Comparison of ENCODE assay signal across 11 cellular contexts in genomic region chr2:237733677-237734300, GRCh38.
A peak's percentile ranks its signal among the peaks of the same experiment; 100 is the strongest.
DNase-seq lines count a peak whose midpoint lies in the region; ATAC-seq, FAIRE-seq and TF ChIP-seq lines count a peak whose summit lies in the region.
"Had no signal": no experiment of that assay in that cellular context is flagged by ENCODE, and none has a peak within 500 bp of the region (broad histone marks: within the 10 kb centered on the region; RNA-seq: fewer than 3 reads in every experiment).

No MANE protein-coding gene starts in this region.

- DNase-seq in Peyer's patch (peak in 1 of 3 donors; percentile 41), sigmoid colon (peak; percentile 81), GM12891 (ENCODE audit: insufficient read length, low spot score) (no peak), medulla oblongata (ENCODE audit: extremely low spot score) (no peak)
- DNase-seq in stimulated activated naive CD8-positive, alpha-beta T cell treated with anti-CD3 and anti-CD28 coated beads, Interleukin-15, Interleukin-2, amounts not matched to agents 100 U/mL and 50 U/mL, for 24 hours, result no peak
- DNase-seq: activated naive CD8-positive, alpha-beta T cell treated with anti-CD3 and anti-CD28 coated beads, Interleukin-2, amount 10 ng/mL, durations not matched to agents 7 days and 5 days had no signal

- peak in 3 of 4 donors; percentile 46 to 85 (median 78) for TF ChIP-seq EP300 in sigmoid colon (IDR thresholded peaks at IDR 0.05)

- H3K4me1 ChIP-seq in HUES6 (ENCODE audit: control insufficient read depth, insufficient read depth, low read length) (peaks cover 59% of the 10 kb centered on the region), Peyer's patch (peaks cover 0 to 37% (median 0%) of the 10 kb centered on the region in 4 donors), iPS-20b (ENCODE audit: insufficient read depth, low read length) (peaks cover 40% of the 10 kb centered on the region), sigmoid colon (peaks cover 0 to 98% (median 84%) of the 10 kb centered on the region in 4 donors)

- no peak overlapping the region for H3K4me3 ChIP-seq in HUES6 (ENCODE audit: low read depth, low read length)
- no peak overlapping the region for H3K4me3 ChIP-seq in Peyer's patch
- no peak overlapping the region for H3K4me3 ChIP-seq in iPS-20b (ENCODE audit: low read length)
- peak overlapping the region in 3 of 4 donors; percentile 8 to 32 (median 28) for H3K4me3 ChIP-seq in sigmoid colon
- H3K4me3 ChIP-seq: GM12878, SK-N-MC had no signal

- H3K27ac ChIP-seq in HUES6 (ENCODE audit: low read depth, low read length) (peak overlapping the region; percentile 36; the same call in 1 of the 2 replicates), Peyer's patch (peak overlapping the region in 3 of 4 donors; percentile 25 to 77 (median 73)), iPS-20b (ENCODE audit: low read length) (no peak overlapping the region), sigmoid colon (peak overlapping the region; percentile 74 to 92 (median 82))
- H3K27ac ChIP-seq: SK-N-MC had no signal

- WGBS in sigmoid colon, 2 donors, result 50 to 75% methylated on average over 13 of the region's 13 CpGs

- TF ChIP-seq CTCF in Peyer's patch (IDR thresholded peaks at IDR 0.05) (no peak), sigmoid colon (IDR thresholded peaks at IDR 0.05) (no peak)

- no peak overlapping the region for H3K9ac ChIP-seq in HUES6 (ENCODE audit: low read length)
- 0 out of 2 replicates have a peak overlapping the region, but pooled peaks have one; percentile 17 for H3K9ac ChIP-seq in iPS-20b (ENCODE audit: low read depth, low read length)

- no peaks in the 10 kb centered on the region for H3K36me3 ChIP-seq in HUES6 (ENCODE audit: control insufficient read depth, insufficient read depth, low read length)
- peaks cover 0 to 13% (median 0%) of the 10 kb centered on the region in 3 donors for H3K36me3 ChIP-seq in Peyer's patch
- peaks cover 11% of the 10 kb centered on the region; the same call in 1 of the 2 replicates for H3K36me3 ChIP-seq in iPS-20b (ENCODE audit: insufficient read depth, low read depth, low read length)
- no peaks in the 10 kb centered on the region for H3K36me3 ChIP-seq in sigmoid colon

- no peak for ATAC-seq in stimulated activated naive CD8-positive, alpha-beta T cell treated with anti-CD3 and anti-CD28 coated beads, Interleukin-15, Interleukin-2, amounts not matched to agents 100 U/mL and 50 U/mL, for 24 hours
- ATAC-seq in GM21786 (IDR thresholded peaks at IDR 0.05; ENCODE audit: unreplicated experiment), result no peak
- ATAC-seq: GM12878 had no signal

- no peaks in the 10 kb centered on the region for H3K27me3 ChIP-seq in HUES6 (ENCODE audit: control insufficient read depth, insufficient read depth, low read length)
- no peaks in the 10 kb centered on the region for H3K27me3 ChIP-seq in Peyer's patch
- no peaks in the 10 kb centered on the region for H3K27me3 ChIP-seq in iPS-20b (ENCODE audit: insufficient read depth, low read length)
- no peaks in the 10 kb centered on the region for H3K27me3 ChIP-seq in sigmoid colon

- H3K9me3 ChIP-seq in HUES6 (ENCODE audit: control insufficient read depth, insufficient read depth, low read depth, low read length), result no peaks in the 10 kb centered on the region
- no peaks in the 10 kb centered on the region for H3K9me3 ChIP-seq in Peyer's patch
- no peaks in the 10 kb centered on the region for H3K9me3 ChIP-seq in iPS-20b (ENCODE audit: insufficient read depth, low read depth, low read length)
- no peaks in the 10 kb centered on the region for H3K9me3 ChIP-seq in sigmoid colon

- no peak for FAIRE-seq in GM12891 (lab: Jason Lieb, UNC)
- FAIRE-seq: GM12878 had no signal

- intact Hi-C loops in sigmoid colon (cut with DNase I), result no loop called here

- no peak for TF ChIP-seq POLR2A in Peyer's patch (IDR thresholded peaks at IDR 0.05)
- no peak for TF ChIP-seq POLR2A in sigmoid colon (IDR thresholded peaks at IDR 0.05)
- no peak for TF ChIP-seq POLR2A in GM12891 (IDR thresholded peaks at IDR 0.05; ENCODE audit: low read depth, low read length)

TF ChIP-seq in GM12891, 5 proteins besides CTCF, POLR2A, EP300 and RAD21:
- no peak for TF ChIP-seq POU2F2 (IDR thresholded peaks at IDR 0.05; ENCODE audit: low read depth, low read length)
- no peak for TF ChIP-seq SPI1 (IDR thresholded peaks at IDR 0.05; ENCODE audit: low read depth, low read length)
- no peak for TF ChIP-seq POLR2AphosphoS5 (IDR thresholded peaks at IDR 0.05; ENCODE audit: low read depth, low read length)
- TF ChIP-seq TAF1 (IDR thresholded peaks at IDR 0.05; ENCODE audit: low read depth, low read length), result no peak
- no peak for TF ChIP-seq PAX5 (IDR thresholded peaks at IDR 0.05; ENCODE audit: insufficient read depth, low read length, severe bottlenecking)

Comparison
In these comparisons a context has a peak if more than half of its experiments do, and no peak if none do; other contexts are left out.
1. H3K4me3 ChIP-seq: peak in sigmoid colon (3 of 4); none in HUES6 (single experiment), Peyer's patch (0 of 4) and iPS-20b (single experiment).